ENCODE assay signal across 21 cellular contexts in genomic region chr14:72690324-72690723, GRCh38.
"Had no signal": no experiment of that assay in that cellular context is flagged by ENCODE, and none has a peak within 500 bp of the region (broad histone marks: within the 10 kb centered on the region; RNA-seq: fewer than 3 reads in every experiment).

No MANE protein-coding gene starts in this region.

- H3K4me2 ChIP-seq: smooth muscle cell had no signal

- ATAC-seq: gastrocnemius medialis; heart right ventricle; naive thymus-derived CD4-positive, alpha-beta T cell; stimulated activated naive CD8-positive, alpha-beta T cell treated with anti-CD3 and anti-CD28 coated beads, Interleukin-15, Interleukin-2, amounts not matched to agents 100 U/mL and 50 U/mL, for 24 hours had no signal

- H3K27me3 ChIP-seq: esophagus muscularis mucosa, gastrocnemius medialis, heart right ventricle, right atrium auricular region, suprapubic skin, thyroid gland, upper lobe of left lung, vagina had no signal

- H3K36me3 ChIP-seq: suprapubic skin, thyroid gland, upper lobe of left lung, vagina had no signal

- H3K4me3 Mint-ChIP-seq: naive thymus-derived CD4-positive, alpha-beta T cell; nephron progenitor cell had no signal

- H3K9me3 ChIP-seq: gastrocnemius medialis, right atrium auricular region, suprapubic skin, thyroid gland, upper lobe of left lung, vagina had no signal

- H3K4me3 ChIP-seq: esophagus muscularis mucosa, gastrocnemius medialis, heart right ventricle, right atrium auricular region, smooth muscle cell, suprapubic skin, thyroid gland, upper lobe of left lung, vagina had no signal

- H3K9me3 Mint-ChIP-seq: naive thymus-derived CD4-positive, alpha-beta T cell had no signal

- H3K27ac Mint-ChIP-seq: naive thymus-derived CD4-positive, alpha-beta T cell; nephron progenitor cell had no signal

- FAIRE-seq: endometrium, islet of Langerhans had no signal

- H3K27ac ChIP-seq: epithelial cell of prostate, esophagus muscularis mucosa, heart right ventricle, right atrium auricular region, suprapubic skin, thyroid gland, upper lobe of left lung, vagina had no signal

- DNase-seq: cortex of kidney; effector memory CD4-positive, alpha-beta T cell; gastrocnemius medialis; heart right ventricle; hypothalamus; kidney glomerular epithelial cell; mammary epithelial cell; naive thymus-derived CD4-positive, alpha-beta T cell; nephron progenitor cell; stimulated activated CD4-positive, alpha-beta T cell treated with anti-CD3 and anti-CD28 coated beads, Interleukin-2, amount 100 ng/mL, for 48 hours; stimulated activated naive CD8-positive, alpha-beta T cell treated with anti-CD3 and anti-CD28 coated beads, Interleukin-15, Interleukin-2, amounts not matched to agents 100 U/mL and 50 U/mL, for 24 hours; thyroid gland had no signal

- H3K4me1 ChIP-seq: esophagus muscularis mucosa, right atrium auricular region, suprapubic skin, upper lobe of left lung, vagina had no signal
